In the genomic region with DNA sequence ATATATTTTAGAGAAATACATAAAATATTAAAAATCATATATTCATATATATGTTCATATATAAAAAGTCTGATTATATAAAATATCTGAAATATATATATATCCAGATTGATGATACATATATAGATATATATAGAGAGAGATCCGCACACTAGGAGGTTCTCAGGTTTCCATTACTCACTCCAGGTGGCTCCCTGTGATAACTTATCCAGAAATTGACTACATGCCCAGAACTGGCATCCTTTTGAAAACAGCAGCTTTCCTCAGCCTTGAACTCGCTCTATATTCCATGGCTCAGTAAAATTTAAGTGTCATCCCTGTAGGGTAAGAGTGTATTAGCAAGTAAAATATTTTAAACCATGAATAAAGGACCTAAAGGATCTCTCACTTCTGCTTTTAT, we compare ENCODE assay signal across 2 cellular contexts.
TF ChIP-seq lines count a peak whose summit lies in the region.

No MANE protein-coding gene starts in this region.

TF ChIP-seq in SK-N-SH treated with all-trans-retinoic acid at 6 μM for 48 hours, 23 proteins besides CTCF, POLR2A, EP300 and RAD21 (continued from another document):
- TF ChIP-seq BACH2 (CRISPR knock-in tag; IDR thresholded peaks at IDR 0.05; ENCODE audit: borderline replicate concordance) (no peak), PPARA (CRISPR knock-in tag; IDR thresholded peaks at IDR 0.05; ENCODE audit: borderline replicate concordance) (no peak), GLIS3 (CRISPR knock-in tag; IDR thresholded peaks at IDR 0.05) (no peak), ZNF8 (CRISPR knock-in tag; IDR thresholded peaks at IDR 0.05) (no peak), CREB5 (CRISPR knock-in tag; IDR thresholded peaks at IDR 0.05; ENCODE audit: low read depth) (no peak), TCF4 (CRISPR knock-in tag; IDR thresholded peaks at IDR 0.05; ENCODE audit: borderline replicate concordance) (no peak), TOX (CRISPR knock-in tag; IDR thresholded peaks at IDR 0.05; ENCODE audit: borderline replicate concordance) (no peak)
- TF ChIP-seq, protein P1, sequence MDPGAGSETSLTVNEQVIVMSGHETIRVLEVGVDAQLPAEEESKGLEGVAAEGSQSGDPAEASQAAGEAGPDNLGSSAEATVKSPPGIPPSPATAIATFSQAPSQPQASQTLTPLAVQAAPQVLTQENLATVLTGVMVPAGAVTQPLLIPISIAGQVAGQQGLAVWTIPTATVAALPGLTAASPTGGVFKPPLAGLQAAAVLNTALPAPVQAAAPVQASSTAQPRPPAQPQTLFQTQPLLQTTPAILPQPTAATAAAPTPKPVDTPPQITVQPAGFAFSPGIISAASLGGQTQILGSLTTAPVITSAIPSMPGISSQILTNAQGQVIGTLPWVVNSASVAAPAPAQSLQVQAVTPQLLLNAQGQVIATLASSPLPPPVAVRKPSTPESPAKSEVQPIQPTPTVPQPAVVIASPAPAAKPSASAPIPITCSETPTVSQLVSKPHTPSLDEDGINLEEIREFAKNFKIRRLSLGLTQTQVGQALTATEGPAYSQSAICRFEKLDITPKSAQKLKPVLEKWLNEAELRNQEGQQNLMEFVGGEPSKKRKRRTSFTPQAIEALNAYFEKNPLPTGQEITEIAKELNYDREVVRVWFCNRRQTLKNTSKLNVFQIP (CRISPR knock-in tag; IDR thresholded peaks at IDR 0.05; ENCODE audit: borderline replicate concordance, low read depth), result no peak
- TF ChIP-seq, protein P2, sequence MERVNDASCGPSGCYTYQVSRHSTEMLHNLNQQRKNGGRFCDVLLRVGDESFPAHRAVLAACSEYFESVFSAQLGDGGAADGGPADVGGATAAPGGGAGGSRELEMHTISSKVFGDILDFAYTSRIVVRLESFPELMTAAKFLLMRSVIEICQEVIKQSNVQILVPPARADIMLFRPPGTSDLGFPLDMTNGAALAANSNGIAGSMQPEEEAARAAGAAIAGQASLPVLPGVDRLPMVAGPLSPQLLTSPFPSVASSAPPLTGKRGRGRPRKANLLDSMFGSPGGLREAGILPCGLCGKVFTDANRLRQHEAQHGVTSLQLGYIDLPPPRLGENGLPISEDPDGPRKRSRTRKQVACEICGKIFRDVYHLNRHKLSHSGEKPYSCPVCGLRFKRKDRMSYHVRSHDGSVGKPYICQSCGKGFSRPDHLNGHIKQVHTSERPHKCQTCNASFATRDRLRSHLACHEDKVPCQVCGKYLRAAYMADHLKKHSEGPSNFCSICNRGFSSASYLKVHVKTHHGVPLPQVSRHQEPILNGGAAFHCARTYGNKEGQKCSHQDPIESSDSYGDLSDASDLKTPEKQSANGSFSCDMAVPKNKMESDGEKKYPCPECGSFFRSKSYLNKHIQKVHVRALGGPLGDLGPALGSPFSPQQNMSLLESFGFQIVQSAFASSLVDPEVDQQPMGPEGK (CRISPR knock-in tag; IDR thresholded peaks at IDR 0.05; ENCODE audit: borderline replicate concordance), result no peak

TF ChIP-seq in SK-N-SH, 30 proteins besides CTCF, POLR2A, EP300 and RAD21 (continued from another document):
- TF ChIP-seq, protein P3, sequence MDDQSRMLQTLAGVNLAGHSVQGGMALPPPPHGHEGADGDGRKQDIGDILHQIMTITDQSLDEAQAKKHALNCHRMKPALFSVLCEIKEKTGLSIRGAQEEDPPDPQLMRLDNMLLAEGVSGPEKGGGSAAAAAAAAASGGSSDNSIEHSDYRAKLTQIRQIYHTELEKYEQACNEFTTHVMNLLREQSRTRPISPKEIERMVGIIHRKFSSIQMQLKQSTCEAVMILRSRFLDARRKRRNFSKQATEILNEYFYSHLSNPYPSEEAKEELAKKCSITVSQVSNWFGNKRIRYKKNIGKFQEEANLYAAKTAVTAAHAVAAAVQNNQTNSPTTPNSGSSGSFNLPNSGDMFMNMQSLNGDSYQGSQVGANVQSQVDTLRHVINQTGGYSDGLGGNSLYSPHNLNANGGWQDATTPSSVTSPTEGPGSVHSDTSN (IDR thresholded peaks at IDR 0.05), result no peak
- TF ChIP-seq, protein P4, sequence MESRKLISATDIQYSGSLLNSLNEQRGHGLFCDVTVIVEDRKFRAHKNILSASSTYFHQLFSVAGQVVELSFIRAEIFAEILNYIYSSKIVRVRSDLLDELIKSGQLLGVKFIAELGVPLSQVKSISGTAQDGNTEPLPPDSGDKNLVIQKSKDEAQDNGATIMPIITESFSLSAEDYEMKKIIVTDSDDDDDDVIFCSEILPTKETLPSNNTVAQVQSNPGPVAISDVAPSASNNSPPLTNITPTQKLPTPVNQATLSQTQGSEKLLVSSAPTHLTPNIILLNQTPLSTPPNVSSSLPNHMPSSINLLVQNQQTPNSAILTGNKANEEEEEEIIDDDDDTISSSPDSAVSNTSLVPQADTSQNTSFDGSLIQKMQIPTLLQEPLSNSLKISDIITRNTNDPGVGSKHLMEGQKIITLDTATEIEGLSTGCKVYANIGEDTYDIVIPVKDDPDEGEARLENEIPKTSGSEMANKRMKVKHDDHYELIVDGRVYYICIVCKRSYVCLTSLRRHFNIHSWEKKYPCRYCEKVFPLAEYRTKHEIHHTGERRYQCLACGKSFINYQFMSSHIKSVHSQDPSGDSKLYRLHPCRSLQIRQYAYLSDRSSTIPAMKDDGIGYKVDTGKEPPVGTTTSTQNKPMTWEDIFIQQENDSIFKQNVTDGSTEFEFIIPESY (IDR thresholded peaks at IDR 0.05; ENCODE audit: borderline replicate concordance, low read depth), result no peak
- no peak for TF ChIP-seq NFIC (IDR thresholded peaks at IDR 0.05; ENCODE audit: borderline replicate concordance)
- no peak for TF ChIP-seq SIN3A (IDR thresholded peaks at IDR 0.05; ENCODE audit: borderline replicate concordance, low read depth, low read length)
- TF ChIP-seq MEF2A (IDR thresholded peaks at IDR 0.05; ENCODE audit: borderline replicate concordance, low read depth), result no peak
- no peak for TF ChIP-seq SMC3 (IDR thresholded peaks at IDR 0.05; ENCODE audit: low read depth, low read length)
- no peak for TF ChIP-seq ELF1 (IDR thresholded peaks at IDR 0.05)
- TF ChIP-seq RFX5 (IDR thresholded peaks at IDR 0.05; ENCODE audit: low read length), result no peak
- no peak for TF ChIP-seq YY1 (IDR thresholded peaks at IDR 0.05; ENCODE audit: low read depth)
- TF ChIP-seq RXRA (IDR thresholded peaks at IDR 0.05; ENCODE audit: borderline replicate concordance, low read depth), result no peak
